18 cellular contexts compared by ENCODE assay signal in genomic region chr10:30063098-30063497, GRCh38. TPM values are rescaled to one million over a fixed set of nuclear protein-coding genes. Genes with fewer than 3 reads are reported as not detected.
A peak's percentile ranks its signal among the peaks of the same experiment; 100 is the strongest.
DNase-seq lines count a peak whose midpoint lies in the region; ATAC-seq and TF ChIP-seq lines count a peak whose summit lies in the region.
"Had no signal": no experiment of that assay in that cellular context is flagged by ENCODE, and none has a peak within 500 bp of the region (broad histone marks: within the 10 kb centered on the region; RNA-seq: fewer than 3 reads in every experiment).

No MANE protein-coding gene starts in this region.

- no peaks in the 10 kb centered on the region for H4K20me1 ChIP-seq in PC-3 (ENCODE audit: low read length)
- H4K20me1 ChIP-seq: BLaER1 had no signal

- intact Hi-C loops in PC-3 (cut with micrococcal nuclease) (no loop called here), adrenal gland (cut with DNase I) (loop anchor here in 1 of 2 donors (10.0 kb wide), 1 partner anchor 58 kb away; no protein-coding TSS in a partner anchor)

- H3K27me3 ChIP-seq in PC-3 (ENCODE audit: low read length) (no peaks in the 10 kb centered on the region), adrenal gland (no peaks in the 10 kb centered on the region)

- peaks cover 14% of the 10 kb centered on the region for H3K4me1 ChIP-seq in PC-3 (ENCODE audit: insufficient read depth, low read length)
- H3K4me1 ChIP-seq in adrenal gland (replicated peaks in 1 of 2), result peaks cover under 1 to 3% of the 10 kb centered on the region in 2 donors

- BruUV-seq in PC-3 (replicated peaks; lab: Mats Ljungman, UMichigan), result no TSS peak

- no peak overlapping the region for H3K4me3 ChIP-seq in PC-3 (ENCODE audit: low read length)
- H3K4me3 ChIP-seq in epithelial cell of proximal tubule (ENCODE audit: low read depth, low read length), result no peak overlapping the region
- no peak overlapping the region for H3K4me3 ChIP-seq in adrenal gland
- H3K4me3 ChIP-seq: BLaER1 had no signal

- 67 to 78% (median 74%) methylated on average over 3 of the region's 3 CpGs for WGBS in adrenal gland, 4 donors

- H3K36me3 ChIP-seq in PC-3 (ENCODE audit: low read depth, low read length) (no peaks in the 10 kb centered on the region), adrenal gland (replicated peaks in 1 of 2) (no peaks in the 10 kb centered on the region)
- H3K36me3 ChIP-seq: BLaER1 had no signal

- in situ Hi-C loops in Caki2 (cut with HindIII; ENCODE audit: low pct_unique_long_range_greater_than_20kb, low sequenced_read_pairs), result no loop called here

- H3K79me2 ChIP-seq in PC-3 (ENCODE audit: low read length), result 0 out of 2 replicates have a peak, but pooled peaks cover 5% of the 10 kb centered on the region

- CTCF ChIA-PET in PC-3 (lab: Charles Lee), result interaction anchor here (0.6 kb wide), 1 partner anchor 34 kb away, joined by 4 read pairs; no protein-coding TSS in a partner anchor

- H3K4me2 ChIP-seq in PC-3 (ENCODE audit: low read length), result no peak overlapping the region
- H3K4me2 ChIP-seq: BLaER1 had no signal

- TF ChIP-seq CTCF in PC-3 (conservative IDR thresholded peaks at IDR 0.05; ENCODE audit: low read depth, low read length) (no peak), epithelial cell of proximal tubule (conservative IDR thresholded peaks at IDR 0.05; ENCODE audit: low read depth, low read length) (no peak), omental fat pad (IDR thresholded peaks at IDR 0.05) (no peak), adrenal gland (IDR thresholded peaks at IDR 0.05) (no peak)

- TF ChIP-seq POLR2A in adrenal gland (IDR thresholded peaks at IDR 0.05), result no peak

- ATAC-seq in PC-3 (no peak), HG02623 (IDR thresholded peaks at IDR 0.05; ENCODE audit: unreplicated experiment) (no peak), omental fat pad (ENCODE audit: low FRiP score) (no peak)
- ATAC-seq: activated T-helper 17 cell treated with anti-CD3 and anti-CD28 coated beads, Interleukin-2, amount 50 U/mL, for 72 hours; left colon; stimulated activated naive CD8-positive, alpha-beta T cell treated with anti-CD3 and anti-CD28 coated beads, Interleukin-15, amount 100 ng/mL, for 72 hours; WTC11 had no signal

- H3K27ac ChIP-seq in PC-3 (ENCODE audit: low read length), result no peak overlapping the region
- H3K27ac ChIP-seq in adrenal gland, result no peak overlapping the region
- H3K27ac ChIP-seq: BLaER1, epithelial cell of prostate, RWPE1 had no signal

- POLR2A ChIA-PET in PC-3 (lab: Charles Lee; ENCODE audit: unreplicated experiment), result no interaction called here

- H2AFZ ChIP-seq in PC-3 (ENCODE audit: low read length), result no peak overlapping the region

- H3K9me3 ChIP-seq in PC-3 (ENCODE audit: low read length) (no peaks in the 10 kb centered on the region), adrenal gland (replicated peaks in 1 of 3) (no peaks in the 10 kb centered on the region)
- H3K9me3 ChIP-seq: BLaER1 had no signal

- H3K9me2 ChIP-seq in PC-3 (replicated peaks; ENCODE audit: low read length), result no peaks in the 10 kb centered on the region

- no peak overlapping the region for H3K9ac ChIP-seq in PC-3 (ENCODE audit: low read length)
- H3K9ac ChIP-seq: BLaER1 had no signal

- H3F3A ChIP-seq in PC-3 (ENCODE audit: low read length, unreplicated experiment), result no peaks in the 10 kb centered on the region

- DNase-seq in Caki2 (ENCODE audit: low read depth) (peak; percentile 92), PC-3 (peak; percentile 27), epithelial cell of proximal tubule (ENCODE audit: low read depth) (peak; percentile 49), pulmonary artery endothelial cell (ENCODE audit: low read depth, low spot score) (peak; percentile 91), NCI-H345 (lab: John Stamatoyannopoulos, UW) (no peak), omental fat pad (ENCODE audit: low spot score) (no peak), adrenal gland (no peak)
- DNase-seq: left colon; MM.1S; NCI-H2081 treated with DMSO at 0.1 percent for 48 hours; stimulated activated CD4-positive, alpha-beta T cell treated with anti-CD3 and anti-CD28 coated beads, Interleukin-12 subunit alpha, Interleukin-12 subunit beta, amount 100 ng/mL, for 4 hours; stimulated activated naive CD8-positive, alpha-beta T cell treated with anti-CD3 and anti-CD28 coated beads, Interleukin-15, amount 100 ng/mL, for 72 hours had no signal

RNA-seq across cellular contexts. Expression of gene JCAD, which starts 3.7 kb away (rescaled TPM):
- total RNA-seq in Caki2 (2014; rRNA removed; shearing (Covaris generic); ENCODE audit: low replicate concordance), result 20.9 and 23.5 TPM in 2 replicates
- 5.0 and 7.8 TPM in 2 replicates for total RNA-seq in PC-3 (2014; rRNA removed)
- 3.3 and 7.3 TPM in 2 replicates for total RNA-seq in epithelial cell of proximal tubule
- 47.9 and 49.9 TPM in 2 replicates for total RNA-seq in pulmonary artery endothelial cell
- total RNA-seq in omental fat pad, result 10 to 100 TPM; 14.6 to 71.4 (median 19.7) TPM
- 10 to 100 TPM; 20.0 to 53.5 (median 26.0) TPM for total RNA-seq in adrenal gland
- 10 to 100 TPM; 10.5 to 17.1 (median 12.4) TPM for polyA plus RNA-seq in adrenal gland

Comparison
In these comparisons a context has a peak if more than half of its experiments do, and no peak if none do; other contexts are left out.
1. DNase-seq: peak in Caki2 (single experiment), PC-3 (single experiment), epithelial cell of proximal tubule (single experiment) and pulmonary artery endothelial cell (single experiment); none in NCI-H345 (single experiment), omental fat pad (single experiment) and adrenal gland (0 of 7).